In genomic region chr6:107275330-107275865, GRCh38 we compare ENCODE assay signal across 1 cellular context.
TF ChIP-seq lines count a peak whose summit lies in the region.

No MANE protein-coding gene starts in this region.

TF ChIP-seq in K562, 482 proteins besides CTCF, POLR2A, EP300 and RAD21 (continued from another document and continues in another):
- TF ChIP-seq, protein P1, sequence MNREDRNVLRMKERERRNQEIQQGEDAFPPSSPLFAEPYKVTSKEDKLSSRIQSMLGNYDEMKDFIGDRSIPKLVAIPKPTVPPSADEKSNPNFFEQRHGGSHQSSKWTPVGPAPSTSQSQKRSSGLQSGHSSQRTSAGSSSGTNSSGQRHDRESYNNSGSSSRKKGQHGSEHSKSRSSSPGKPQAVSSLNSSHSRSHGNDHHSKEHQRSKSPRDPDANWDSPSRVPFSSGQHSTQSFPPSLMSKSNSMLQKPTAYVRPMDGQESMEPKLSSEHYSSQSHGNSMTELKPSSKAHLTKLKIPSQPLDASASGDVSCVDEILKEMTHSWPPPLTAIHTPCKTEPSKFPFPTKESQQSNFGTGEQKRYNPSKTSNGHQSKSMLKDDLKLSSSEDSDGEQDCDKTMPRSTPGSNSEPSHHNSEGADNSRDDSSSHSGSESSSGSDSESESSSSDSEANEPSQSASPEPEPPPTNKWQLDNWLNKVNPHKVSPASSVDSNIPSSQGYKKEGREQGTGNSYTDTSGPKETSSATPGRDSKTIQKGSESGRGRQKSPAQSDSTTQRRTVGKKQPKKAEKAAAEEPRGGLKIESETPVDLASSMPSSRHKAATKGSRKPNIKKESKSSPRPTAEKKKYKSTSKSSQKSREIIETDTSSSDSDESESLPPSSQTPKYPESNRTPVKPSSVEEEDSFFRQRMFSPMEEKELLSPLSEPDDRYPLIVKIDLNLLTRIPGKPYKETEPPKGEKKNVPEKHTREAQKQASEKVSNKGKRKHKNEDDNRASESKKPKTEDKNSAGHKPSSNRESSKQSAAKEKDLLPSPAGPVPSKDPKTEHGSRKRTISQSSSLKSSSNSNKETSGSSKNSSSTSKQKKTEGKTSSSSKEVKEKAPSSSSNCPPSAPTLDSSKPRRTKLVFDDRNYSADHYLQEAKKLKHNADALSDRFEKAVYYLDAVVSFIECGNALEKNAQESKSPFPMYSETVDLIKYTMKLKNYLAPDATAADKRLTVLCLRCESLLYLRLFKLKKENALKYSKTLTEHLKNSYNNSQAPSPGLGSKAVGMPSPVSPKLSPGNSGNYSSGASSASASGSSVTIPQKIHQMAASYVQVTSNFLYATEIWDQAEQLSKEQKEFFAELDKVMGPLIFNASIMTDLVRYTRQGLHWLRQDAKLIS (CRISPR knock-in tag; IDR thresholded peaks at IDR 0.05), result no peak
- TF ChIP-seq C11orf30 (IDR thresholded peaks at IDR 0.05; ENCODE audit: low read depth) (no peak), ZNF140 (CRISPR knock-in tag; IDR thresholded peaks at IDR 0.05) (no peak), ZBTB1 (CRISPR knock-in tag; IDR thresholded peaks at IDR 0.05; ENCODE audit: borderline replicate concordance, low read depth) (no peak), SRSF3 (IDR thresholded peaks at IDR 0.05; ENCODE audit: insufficient read depth, low read length) (no peak), HLTF (IDR thresholded peaks at IDR 0.05) (no peak), ZNF41 (CRISPR knock-in tag; conservative IDR thresholded peaks at IDR 0.05) (no peak), NFATC3 (IDR thresholded peaks at IDR 0.05) (no peak), DMBX1 (CRISPR knock-in tag; IDR thresholded peaks at IDR 0.05; ENCODE audit: borderline replicate concordance) (no peak), ZNF830 (CRISPR knock-in tag; IDR thresholded peaks at IDR 0.05) (no peak), BHLHE40 (IDR thresholded peaks at IDR 0.05; ENCODE audit: low read length) (peak; percentile 70), LCOR (CRISPR knock-in tag; IDR thresholded peaks at IDR 0.05) (no peak), SUPT5H (IDR thresholded peaks at IDR 0.05) (no peak), CXXC5 (CRISPR knock-in tag; IDR thresholded peaks at IDR 0.05) (peak; percentile 72), KDM1A (IDR thresholded peaks at IDR 0.05) (peak; percentile 92), MGA (IDR thresholded peaks at IDR 0.05) (peak; percentile 82), ZNF431 (CRISPR knock-in tag; IDR thresholded peaks at IDR 0.05) (peak; percentile 45; the same call in 1 of the 2 replicates), TFAM (CRISPR knock-in tag; conservative IDR thresholded peaks at IDR 0.05) (no peak), TCFL5 (CRISPR knock-in tag; conservative IDR thresholded peaks at IDR 0.05) (no peak), ZNF75A (CRISPR knock-in tag; IDR thresholded peaks at IDR 0.05) (no peak), CTBP1 (IDR thresholded peaks at IDR 0.05; ENCODE audit: borderline replicate concordance) (peak; percentile 57; the same call in 1 of the 2 replicates), PRDM10 (IDR thresholded peaks at IDR 0.05; ENCODE audit: partially characterized antibody) (peak; percentile 32), HDAC1 (IDR thresholded peaks at IDR 0.05) (peak in 1 of 2 experiments; percentile 70; a peak in 2 of 4 replicates), ZNF124 (CRISPR knock-in tag; IDR thresholded peaks at IDR 0.05) (no peak), FOXP1 (CRISPR knock-in tag; IDR thresholded peaks at IDR 0.05) (peak; percentile 60; the same call in 1 of the 2 replicates), ZBTB49 (CRISPR knock-in tag; IDR thresholded peaks at IDR 0.05; ENCODE audit: borderline replicate concordance) (no peak), RNF219 (CRISPR knock-in tag; IDR thresholded peaks at IDR 0.05) (no peak), ZNF224 (CRISPR knock-in tag; IDR thresholded peaks at IDR 0.05) (no peak), HNRNPK (IDR thresholded peaks at IDR 0.05; ENCODE audit: low read depth, low read length, poor library complexity, severe bottlenecking) (no peak), CC2D1A (IDR thresholded peaks at IDR 0.05) (peak; percentile 93), XRCC3 (IDR thresholded peaks at IDR 0.05) (no peak)
- TF ChIP-seq, protein P2, sequence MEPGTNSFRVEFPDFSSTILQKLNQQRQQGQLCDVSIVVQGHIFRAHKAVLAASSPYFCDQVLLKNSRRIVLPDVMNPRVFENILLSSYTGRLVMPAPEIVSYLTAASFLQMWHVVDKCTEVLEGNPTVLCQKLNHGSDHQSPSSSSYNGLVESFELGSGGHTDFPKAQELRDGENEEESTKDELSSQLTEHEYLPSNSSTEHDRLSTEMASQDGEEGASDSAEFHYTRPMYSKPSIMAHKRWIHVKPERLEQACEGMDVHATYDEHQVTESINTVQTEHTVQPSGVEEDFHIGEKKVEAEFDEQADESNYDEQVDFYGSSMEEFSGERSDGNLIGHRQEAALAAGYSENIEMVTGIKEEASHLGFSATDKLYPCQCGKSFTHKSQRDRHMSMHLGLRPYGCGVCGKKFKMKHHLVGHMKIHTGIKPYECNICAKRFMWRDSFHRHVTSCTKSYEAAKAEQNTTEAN (CRISPR knock-in tag; IDR thresholded peaks at IDR 0.05), result no peak
